Comparison of ENCODE assay signal across 1 cellular context in the genomic region with DNA sequence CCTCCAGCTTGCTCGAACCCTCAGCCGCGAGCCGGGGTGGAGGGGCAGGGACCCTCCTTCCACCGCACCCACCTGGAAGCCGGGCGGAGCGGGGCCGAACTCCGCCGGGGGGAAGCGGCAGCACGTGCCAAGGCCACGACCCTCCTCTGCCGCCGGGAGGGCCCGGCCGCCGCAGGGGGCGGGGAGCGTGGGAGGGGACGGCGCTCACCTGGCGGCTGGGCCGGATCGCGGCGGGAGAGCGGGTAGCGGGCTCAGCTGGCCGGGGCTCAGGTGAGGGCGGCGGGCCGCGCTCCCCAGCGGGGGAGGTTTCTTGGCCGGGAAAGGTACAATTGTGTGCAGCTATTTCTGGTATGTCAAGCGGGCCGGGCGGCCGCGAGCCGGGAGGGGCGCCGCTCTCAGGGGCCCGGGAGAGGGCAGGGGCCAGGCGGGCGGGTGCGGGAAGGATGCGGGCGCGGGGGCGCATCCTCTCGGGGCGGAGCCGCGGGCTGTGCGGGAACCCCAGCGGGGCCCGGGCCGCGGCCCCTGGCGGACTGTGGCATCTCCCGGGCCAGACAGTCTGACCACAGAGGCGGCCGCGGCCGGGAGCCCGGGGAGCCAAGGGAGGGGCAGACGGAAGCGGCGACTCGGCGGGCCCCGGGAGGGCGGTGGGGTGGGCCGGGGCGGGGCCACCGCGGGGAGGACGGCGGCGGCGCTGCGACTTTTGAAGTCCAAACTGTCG.
A peak's percentile ranks its signal among the peaks of the same experiment; 100 is the strongest.
TF ChIP-seq lines count a peak whose summit lies in the region.

Gene LMO7 (plus strand): TSS at position 710 of the 718 bp plus-strand sequence. CDS start 328 bp downstream, outside the sequence.

TF ChIP-seq in WTC11, 78 proteins besides CTCF, POLR2A, EP300 and RAD21 (continued from another document and continues in another):
- TF ChIP-seq, protein P1, sequence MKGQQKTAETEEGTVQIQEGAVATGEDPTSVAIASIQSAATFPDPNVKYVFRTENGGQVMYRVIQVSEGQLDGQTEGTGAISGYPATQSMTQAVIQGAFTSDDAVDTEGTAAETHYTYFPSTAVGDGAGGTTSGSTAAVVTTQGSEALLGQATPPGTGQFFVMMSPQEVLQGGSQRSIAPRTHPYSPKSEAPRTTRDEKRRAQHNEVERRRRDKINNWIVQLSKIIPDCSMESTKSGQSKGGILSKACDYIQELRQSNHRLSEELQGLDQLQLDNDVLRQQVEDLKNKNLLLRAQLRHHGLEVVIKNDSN (CRISPR knock-in tag; IDR thresholded peaks at IDR 0.05): no peak
- no peak for TF ChIP-seq GRHL2 (CRISPR knock-in tag; IDR thresholded peaks at IDR 0.05; ENCODE audit: insufficient replicate concordance, severe bottlenecking)
- TF ChIP-seq CDX4 (CRISPR knock-in tag; IDR thresholded peaks at IDR 0.05; ENCODE audit: borderline replicate concordance): no peak
- no peak for TF ChIP-seq ERG (CRISPR knock-in tag; IDR thresholded peaks at IDR 0.05)
- TF ChIP-seq, protein P2, sequence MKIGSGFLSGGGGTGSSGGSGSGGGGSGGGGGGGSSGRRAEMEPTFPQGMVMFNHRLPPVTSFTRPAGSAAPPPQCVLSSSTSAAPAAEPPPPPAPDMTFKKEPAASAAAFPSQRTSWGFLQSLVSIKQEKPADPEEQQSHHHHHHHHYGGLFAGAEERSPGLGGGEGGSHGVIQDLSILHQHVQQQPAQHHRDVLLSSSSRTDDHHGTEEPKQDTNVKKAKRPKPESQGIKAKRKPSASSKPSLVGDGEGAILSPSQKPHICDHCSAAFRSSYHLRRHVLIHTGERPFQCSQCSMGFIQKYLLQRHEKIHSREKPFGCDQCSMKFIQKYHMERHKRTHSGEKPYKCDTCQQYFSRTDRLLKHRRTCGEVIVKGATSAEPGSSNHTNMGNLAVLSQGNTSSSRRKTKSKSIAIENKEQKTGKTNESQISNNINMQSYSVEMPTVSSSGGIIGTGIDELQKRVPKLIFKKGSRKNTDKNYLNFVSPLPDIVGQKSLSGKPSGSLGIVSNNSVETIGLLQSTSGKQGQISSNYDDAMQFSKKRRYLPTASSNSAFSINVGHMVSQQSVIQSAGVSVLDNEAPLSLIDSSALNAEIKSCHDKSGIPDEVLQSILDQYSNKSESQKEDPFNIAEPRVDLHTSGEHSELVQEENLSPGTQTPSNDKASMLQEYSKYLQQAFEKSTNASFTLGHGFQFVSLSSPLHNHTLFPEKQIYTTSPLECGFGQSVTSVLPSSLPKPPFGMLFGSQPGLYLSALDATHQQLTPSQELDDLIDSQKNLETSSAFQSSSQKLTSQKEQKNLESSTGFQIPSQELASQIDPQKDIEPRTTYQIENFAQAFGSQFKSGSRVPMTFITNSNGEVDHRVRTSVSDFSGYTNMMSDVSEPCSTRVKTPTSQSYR (CRISPR knock-in tag; IDR thresholded peaks at IDR 0.05): no peak
- no peak; the same call in 1 of the 2 replicates for TF ChIP-seq JUN (CRISPR knock-in tag; IDR thresholded peaks at IDR 0.05)
- peak; percentile 56; the same call in 1 of the 2 replicates for TF ChIP-seq KAT7 (CRISPR knock-in tag; IDR thresholded peaks at IDR 0.05; ENCODE audit: borderline replicate concordance)
- no peak for TF ChIP-seq ZNF138 (CRISPR knock-in tag; conservative IDR thresholded peaks at IDR 0.05)
- TF ChIP-seq, protein P3, sequence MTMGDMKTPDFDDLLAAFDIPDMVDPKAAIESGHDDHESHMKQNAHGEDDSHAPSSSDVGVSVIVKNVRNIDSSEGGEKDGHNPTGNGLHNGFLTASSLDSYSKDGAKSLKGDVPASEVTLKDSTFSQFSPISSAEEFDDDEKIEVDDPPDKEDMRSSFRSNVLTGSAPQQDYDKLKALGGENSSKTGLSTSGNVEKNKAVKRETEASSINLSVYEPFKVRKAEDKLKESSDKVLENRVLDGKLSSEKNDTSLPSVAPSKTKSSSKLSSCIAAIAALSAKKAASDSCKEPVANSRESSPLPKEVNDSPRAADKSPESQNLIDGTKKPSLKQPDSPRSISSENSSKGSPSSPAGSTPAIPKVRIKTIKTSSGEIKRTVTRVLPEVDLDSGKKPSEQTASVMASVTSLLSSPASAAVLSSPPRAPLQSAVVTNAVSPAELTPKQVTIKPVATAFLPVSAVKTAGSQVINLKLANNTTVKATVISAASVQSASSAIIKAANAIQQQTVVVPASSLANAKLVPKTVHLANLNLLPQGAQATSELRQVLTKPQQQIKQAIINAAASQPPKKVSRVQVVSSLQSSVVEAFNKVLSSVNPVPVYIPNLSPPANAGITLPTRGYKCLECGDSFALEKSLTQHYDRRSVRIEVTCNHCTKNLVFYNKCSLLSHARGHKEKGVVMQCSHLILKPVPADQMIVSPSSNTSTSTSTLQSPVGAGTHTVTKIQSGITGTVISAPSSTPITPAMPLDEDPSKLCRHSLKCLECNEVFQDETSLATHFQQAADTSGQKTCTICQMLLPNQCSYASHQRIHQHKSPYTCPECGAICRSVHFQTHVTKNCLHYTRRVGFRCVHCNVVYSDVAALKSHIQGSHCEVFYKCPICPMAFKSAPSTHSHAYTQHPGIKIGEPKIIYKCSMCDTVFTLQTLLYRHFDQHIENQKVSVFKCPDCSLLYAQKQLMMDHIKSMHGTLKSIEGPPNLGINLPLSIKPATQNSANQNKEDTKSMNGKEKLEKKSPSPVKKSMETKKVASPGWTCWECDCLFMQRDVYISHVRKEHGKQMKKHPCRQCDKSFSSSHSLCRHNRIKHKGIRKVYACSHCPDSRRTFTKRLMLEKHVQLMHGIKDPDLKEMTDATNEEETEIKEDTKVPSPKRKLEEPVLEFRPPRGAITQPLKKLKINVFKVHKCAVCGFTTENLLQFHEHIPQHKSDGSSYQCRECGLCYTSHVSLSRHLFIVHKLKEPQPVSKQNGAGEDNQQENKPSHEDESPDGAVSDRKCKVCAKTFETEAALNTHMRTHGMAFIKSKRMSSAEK (CRISPR knock-in tag; IDR thresholded peaks at IDR 0.05; ENCODE audit: borderline replicate concordance): no peak
- no peak for TF ChIP-seq RORB (CRISPR knock-in tag; IDR thresholded peaks at IDR 0.05)
- TF ChIP-seq PREB (CRISPR knock-in tag; IDR thresholded peaks at IDR 0.05; ENCODE audit: borderline replicate concordance): no peak
- TF ChIP-seq E2F5 (CRISPR knock-in tag; IDR thresholded peaks at IDR 0.05): peak; percentile 74
- TF ChIP-seq, protein P4, sequence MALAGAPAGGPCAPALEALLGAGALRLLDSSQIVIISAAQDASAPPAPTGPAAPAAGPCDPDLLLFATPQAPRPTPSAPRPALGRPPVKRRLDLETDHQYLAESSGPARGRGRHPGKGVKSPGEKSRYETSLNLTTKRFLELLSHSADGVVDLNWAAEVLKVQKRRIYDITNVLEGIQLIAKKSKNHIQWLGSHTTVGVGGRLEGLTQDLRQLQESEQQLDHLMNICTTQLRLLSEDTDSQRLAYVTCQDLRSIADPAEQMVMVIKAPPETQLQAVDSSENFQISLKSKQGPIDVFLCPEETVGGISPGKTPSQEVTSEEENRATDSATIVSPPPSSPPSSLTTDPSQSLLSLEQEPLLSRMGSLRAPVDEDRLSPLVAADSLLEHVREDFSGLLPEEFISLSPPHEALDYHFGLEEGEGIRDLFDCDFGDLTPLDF (CRISPR knock-in tag; IDR thresholded peaks at IDR 0.05): 0 out of 2 replicates have a peak, but pooled peaks have one; percentile 25
- TF ChIP-seq, protein P5, sequence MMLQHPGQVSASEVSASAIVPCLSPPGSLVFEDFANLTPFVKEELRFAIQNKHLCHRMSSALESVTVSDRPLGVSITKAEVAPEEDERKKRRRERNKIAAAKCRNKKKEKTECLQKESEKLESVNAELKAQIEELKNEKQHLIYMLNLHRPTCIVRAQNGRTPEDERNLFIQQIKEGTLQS (CRISPR knock-in tag; conservative IDR thresholded peaks at IDR 0.05): no peak
- TF ChIP-seq IRF2 (CRISPR knock-in tag; IDR thresholded peaks at IDR 0.05; ENCODE audit: borderline replicate concordance, low read depth): no peak
- TF ChIP-seq ZBTB21 (CRISPR knock-in tag; IDR thresholded peaks at IDR 0.05; ENCODE audit: borderline replicate concordance): no peak
- TF ChIP-seq NFATC4 (CRISPR knock-in tag; IDR thresholded peaks at IDR 0.05): no peak
- peak; percentile 3; the same call in 1 of the 2 replicates for TF ChIP-seq FOXK1 (CRISPR knock-in tag; IDR thresholded peaks at IDR 0.05)
- TF ChIP-seq, protein P6, sequence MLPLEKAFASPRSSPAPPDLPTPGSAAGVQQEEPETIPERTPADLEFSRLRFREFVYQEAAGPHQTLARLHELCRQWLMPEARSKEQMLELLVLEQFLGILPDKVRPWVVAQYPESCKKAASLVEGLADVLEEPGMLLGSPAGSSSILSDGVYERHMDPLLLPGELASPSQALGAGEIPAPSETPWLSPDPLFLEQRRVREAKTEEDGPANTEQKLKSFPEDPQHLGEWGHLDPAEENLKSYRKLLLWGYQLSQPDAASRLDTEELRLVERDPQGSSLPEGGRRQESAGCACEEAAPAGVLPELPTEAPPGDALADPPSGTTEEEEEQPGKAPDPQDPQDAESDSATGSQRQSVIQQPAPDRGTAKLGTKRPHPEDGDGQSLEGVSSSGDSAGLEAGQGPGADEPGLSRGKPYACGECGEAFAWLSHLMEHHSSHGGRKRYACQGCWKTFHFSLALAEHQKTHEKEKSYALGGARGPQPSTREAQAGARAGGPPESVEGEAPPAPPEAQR (CRISPR knock-in tag; IDR thresholded peaks at IDR 0.05): no peak
- no peak for TF ChIP-seq HMGA2 (CRISPR knock-in tag; IDR thresholded peaks at IDR 0.05)
- TF ChIP-seq, protein P7, sequence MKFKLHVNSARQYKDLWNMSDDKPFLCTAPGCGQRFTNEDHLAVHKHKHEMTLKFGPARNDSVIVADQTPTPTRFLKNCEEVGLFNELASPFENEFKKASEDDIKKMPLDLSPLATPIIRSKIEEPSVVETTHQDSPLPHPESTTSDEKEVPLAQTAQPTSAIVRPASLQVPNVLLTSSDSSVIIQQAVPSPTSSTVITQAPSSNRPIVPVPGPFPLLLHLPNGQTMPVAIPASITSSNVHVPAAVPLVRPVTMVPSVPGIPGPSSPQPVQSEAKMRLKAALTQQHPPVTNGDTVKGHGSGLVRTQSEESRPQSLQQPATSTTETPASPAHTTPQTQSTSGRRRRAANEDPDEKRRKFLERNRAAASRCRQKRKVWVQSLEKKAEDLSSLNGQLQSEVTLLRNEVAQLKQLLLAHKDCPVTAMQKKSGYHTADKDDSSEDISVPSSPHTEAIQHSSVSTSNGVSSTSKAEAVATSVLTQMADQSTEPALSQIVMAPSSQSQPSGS (CRISPR knock-in tag; IDR thresholded peaks at IDR 0.05; ENCODE audit: borderline replicate concordance, low read depth): no peak
- TF ChIP-seq IRF1 (CRISPR knock-in tag; IDR thresholded peaks at IDR 0.05): no peak
- peak; percentile 79 for TF ChIP-seq FOXP4 (CRISPR knock-in tag; IDR thresholded peaks at IDR 0.05)
- TF ChIP-seq MXD4 (CRISPR knock-in tag; IDR thresholded peaks at IDR 0.05; ENCODE audit: borderline replicate concordance): no peak
- TF ChIP-seq, protein P8, sequence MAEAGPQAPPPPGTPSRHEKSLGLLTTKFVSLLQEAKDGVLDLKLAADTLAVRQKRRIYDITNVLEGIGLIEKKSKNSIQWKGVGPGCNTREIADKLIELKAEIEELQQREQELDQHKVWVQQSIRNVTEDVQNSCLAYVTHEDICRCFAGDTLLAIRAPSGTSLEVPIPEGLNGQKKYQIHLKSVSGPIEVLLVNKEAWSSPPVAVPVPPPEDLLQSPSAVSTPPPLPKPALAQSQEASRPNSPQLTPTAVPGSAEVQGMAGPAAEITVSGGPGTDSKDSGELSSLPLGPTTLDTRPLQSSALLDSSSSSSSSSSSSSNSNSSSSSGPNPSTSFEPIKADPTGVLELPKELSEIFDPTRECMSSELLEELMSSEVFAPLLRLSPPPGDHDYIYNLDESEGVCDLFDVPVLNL (CRISPR knock-in tag; IDR thresholded peaks at IDR 0.05; ENCODE audit: borderline replicate concordance, low read depth): peak; percentile 49; the same call in 1 of the 2 replicates
- 0 out of 2 replicates have a peak, but pooled peaks have one; percentile 48 for TF ChIP-seq ZNF219 (CRISPR knock-in tag; IDR thresholded peaks at IDR 0.05; ENCODE audit: borderline replicate concordance)
